Comparison of ENCODE assay signal across 1 cellular context in genomic region chr5:112353678-112354077, GRCh38.
TF ChIP-seq lines count a peak whose summit lies in the region.

No MANE protein-coding gene starts in this region.

TF ChIP-seq in GM23338, 12 proteins besides CTCF, POLR2A, EP300 and RAD21 (continued from another document):
- TF ChIP-seq ZNF462 (CRISPR knock-in tag; IDR thresholded peaks at IDR 0.05), result no peak
- TF ChIP-seq POLR2AphosphoS5 (IDR thresholded peaks at IDR 0.05; ENCODE audit: low read depth), result no peak
- TF ChIP-seq REST (IDR thresholded peaks at IDR 0.05; ENCODE audit: unreplicated experiment), result no peak
- no peak for TF ChIP-seq CREB1 (CRISPR knock-in tag; IDR thresholded peaks at IDR 0.05; ENCODE audit: low read depth)
- no peak for TF ChIP-seq EZH2phosphoT487 (IDR thresholded peaks at IDR 0.05; ENCODE audit: unreplicated experiment)
- no peak for TF ChIP-seq NANOG (IDR thresholded peaks at IDR 0.05; ENCODE audit: borderline replicate concordance)
- TF ChIP-seq JUNB (IDR thresholded peaks at IDR 0.05; ENCODE audit: unreplicated experiment), result no peak
- no peak for TF ChIP-seq ETS1 (IDR thresholded peaks at IDR 0.05)
- TF ChIP-seq ZNF114 (CRISPR knock-in tag; IDR thresholded peaks at IDR 0.05), result no peak
- no peak for TF ChIP-seq EZH2 (IDR thresholded peaks at IDR 0.05; ENCODE audit: low read depth, unreplicated experiment)
